14 cellular contexts compared by ENCODE assay signal in the genomic region with DNA sequence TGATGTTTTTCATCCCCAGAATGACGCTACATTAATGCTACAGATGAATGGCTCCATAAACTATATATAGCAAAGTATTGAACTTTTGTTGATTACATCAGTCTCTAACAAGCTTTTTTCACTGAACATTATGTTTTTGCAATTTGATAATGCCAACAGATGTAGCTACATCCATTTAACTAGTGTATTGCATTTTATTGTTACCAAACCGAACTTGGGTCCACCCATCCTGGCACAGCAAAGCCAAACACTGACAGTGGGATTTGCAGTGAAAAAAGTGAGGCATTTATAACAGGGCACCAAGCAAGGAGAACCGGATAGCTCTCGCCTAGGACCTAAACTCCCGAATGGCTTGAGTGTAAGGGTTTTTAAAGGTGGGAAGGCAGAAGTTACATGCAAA.
DNase-seq lines count a peak whose midpoint lies in the region; TF ChIP-seq lines count a peak whose summit lies in the region.
"Had no signal": no experiment of that assay in that cellular context is flagged by ENCODE, and none has a peak within 500 bp of the region (broad histone marks: within the 10 kb centered on the region; RNA-seq: fewer than 3 reads in every experiment).

No MANE protein-coding gene starts in this region.

- H3K36me3 ChIP-seq in breast epithelium, result no peaks in the 10 kb centered on the region
- no peaks in the 10 kb centered on the region for H3K36me3 ChIP-seq in PC-9 (ENCODE audit: low read depth)
- no peaks in the 10 kb centered on the region for H3K36me3 ChIP-seq in liver (ENCODE audit: control insufficient read depth in 4 of 4, insufficient read depth in 3 of 4, low read depth in 1 of 4, low read length in 3 of 4)

- H3K27me3 Mint-ChIP-seq in MCF 10A (ENCODE audit: insufficient read depth, unreplicated experiment), result no peaks in the 10 kb centered on the region

- no peaks in the 10 kb centered on the region for H3K9me3 Mint-ChIP-seq in MCF 10A (ENCODE audit: unreplicated experiment)

- no peak for TF ChIP-seq CTCF in MCF 10A (IDR thresholded peaks at IDR 0.05; ENCODE audit: unreplicated experiment)
- no peak for TF ChIP-seq CTCF in breast epithelium (IDR thresholded peaks at IDR 0.05)
- TF ChIP-seq CTCF in PC-9 (conservative IDR thresholded peaks at IDR 0.05), result no peak
- no peak for TF ChIP-seq CTCF in liver (IDR thresholded peaks at IDR 0.05; ENCODE audit: low read depth, low read length, missing input control)

- peaks cover 46% of the 10 kb centered on the region for H3F3A ChIP-seq in PC-9 (ENCODE audit: insufficient read depth, low read depth)

- H3K9ac ChIP-seq in liver (ENCODE audit: low read depth in 1 of 2, low read length in 2 of 2), result no peak overlapping the region

- H2AFZ ChIP-seq in PC-9, result no peak overlapping the region

- H4K20me1 ChIP-seq in PC-9 (ENCODE audit: insufficient read depth), result no peaks in the 10 kb centered on the region

- H3K36me3 Mint-ChIP-seq in MCF 10A (ENCODE audit: insufficient read depth, unreplicated experiment), result no peaks in the 10 kb centered on the region

- BruUV-seq in MCF 10A (replicated peaks; lab: Mats Ljungman, UMichigan), result no TSS peak
- BruUV-seq in PC-9 (replicated peaks; lab: Mats Ljungman, UMichigan), result no TSS peak

- H3K4me1 Mint-ChIP-seq in MCF 10A (ENCODE audit: insufficient read depth, unreplicated experiment), result peaks cover 19% of the 10 kb centered on the region

- H3K9me3 ChIP-seq in breast epithelium, result no peaks in the 10 kb centered on the region
- H3K9me3 ChIP-seq in PC-9 (ENCODE audit: insufficient read depth, low read depth), result no peaks in the 10 kb centered on the region
- H3K9me3 ChIP-seq in liver (ENCODE audit: control insufficient read depth in 4 of 4, low read length in 3 of 4), result no peaks in the 10 kb centered on the region

- H3K79me2 ChIP-seq in PC-9 (ENCODE audit: low read depth), result no peaks in the 10 kb centered on the region

- H3K4me3 ChIP-seq in breast epithelium (no peak overlapping the region), PC-9 (no peak overlapping the region), liver (ENCODE audit: low read depth in 1 of 3, low read length in 3 of 3) (no peak overlapping the region)

- H3K27ac ChIP-seq in breast epithelium, result no peak overlapping the region
- peak overlapping the region; percentile 95 for H3K27ac ChIP-seq in PC-9
- H3K27ac ChIP-seq in liver (ENCODE audit: low read depth in 1 of 2, low read length in 2 of 2), result peak overlapping the region; percentile 62 to 84

- intact Hi-C loops in MCF 10A (cut with micrococcal nuclease) (no loop called here), breast epithelium (cut with DNase I; ENCODE audit: low total_unique reads) (no loop called here), PC-9 (cut with micrococcal nuclease; ENCODE audit: unreplicated experiment) (no loop called here), posterior vena cava (cut with DNase I) (no loop called here), head of caudate nucleus (cut with DNase I) (no loop called here)

- no peak for TF ChIP-seq RAD21 in liver (IDR thresholded peaks at IDR 0.05)

- H3K27me3 ChIP-seq in breast epithelium (no peaks in the 10 kb centered on the region), PC-9 (ENCODE audit: insufficient read depth, low read depth) (no peaks in the 10 kb centered on the region), liver (ENCODE audit: control insufficient read depth in 4 of 4, insufficient read depth in 4 of 4, low read length in 3 of 4) (no peaks in the 10 kb centered on the region)

- TF ChIP-seq POLR2A in breast epithelium (IDR thresholded peaks at IDR 0.05) (no peak), erythroblast (IDR thresholded peaks at IDR 0.05; ENCODE audit: low read length) (no peak)

- DNase-seq in MCF 10A (ENCODE audit: unreplicated experiment) (no peak), breast epithelium (ENCODE audit: low spot score in 2 of 2) (no peak), PC-9 (no peak), NCI-H146 treated with DMSO at 0.1 percent for 48 hours (lab: John Stamatoyannopoulos, UW; ENCODE audit: unreplicated experiment) (no peak), posterior vena cava (ENCODE audit: low spot score) (no peak), erythroblast (lab: John Stamatoyannopoulos, UW) (no peak), head of caudate nucleus (no peak)
- DNase-seq: DMS79, HCEC 1CT, NCI-H1436 treated with DMSO at 0.1 percent for 48 hours, NCI-H446 treated with DMSO at 0.1 percent for 48 hours, NCI-H82, SHP77 treated with DMSO at 0.1 percent for 48 hours had no signal

- H3K4me2 ChIP-seq in PC-9, result peak overlapping the region; percentile 71

- POLR2A ChIA-PET in MCF 10A (lab: Yijun Ruan, JAX) (interaction anchor here (1.0 to 5.8 kb wide), 5 partner anchors 8 to 191 kb away, joined by 3 to 85 read pairs (median 3); no protein-coding TSS in a partner anchor), PC-9 (lab: Charles Lee; ENCODE audit: unreplicated experiment) (no interaction called here)

- no peaks in the 10 kb centered on the region for H3K4me1 ChIP-seq in breast epithelium
- peaks cover 59% of the 10 kb centered on the region for H3K4me1 ChIP-seq in PC-9 (replicated peaks; ENCODE audit: insufficient read depth)
- peaks cover 4 to 22% (median 7%) of the 10 kb centered on the region in 4 donors for H3K4me1 ChIP-seq in liver (ENCODE audit: control insufficient read depth in 4 of 4, insufficient read depth in 4 of 4, low read length in 3 of 4)

- peak overlapping the region; percentile 69 for H3K27ac Mint-ChIP-seq in MCF 10A (ENCODE audit: low read depth, unreplicated experiment)

- WGBS in liver, result 86% methylated on average over 5 of the region's 5 CpGs

- H3K4me3 Mint-ChIP-seq in MCF 10A (ENCODE audit: unreplicated experiment), result no peak overlapping the region

- CTCF ChIA-PET in MCF 10A (lab: Yijun Ruan, JAX), result interaction anchor here (1.0 kb wide), 3 partner anchors 18 to 428 kb away, joined by 3 to 4 read pairs (median 3); no protein-coding TSS in a partner anchor
- CTCF ChIA-PET in PC-9 (lab: Charles Lee), result interaction anchor here (2.0 kb wide), 1 partner anchor 20 kb away, joined by 7 read pairs; no protein-coding TSS in a partner anchor

- H3K9me2 ChIP-seq in PC-9 (ENCODE audit: insufficient read depth), result no peaks in the 10 kb centered on the region; the same call in 1 of the 2 replicates

TF ChIP-seq in liver, 16 proteins besides CTCF, POLR2A, EP300 and RAD21:
- TF ChIP-seq, protein P1, sequence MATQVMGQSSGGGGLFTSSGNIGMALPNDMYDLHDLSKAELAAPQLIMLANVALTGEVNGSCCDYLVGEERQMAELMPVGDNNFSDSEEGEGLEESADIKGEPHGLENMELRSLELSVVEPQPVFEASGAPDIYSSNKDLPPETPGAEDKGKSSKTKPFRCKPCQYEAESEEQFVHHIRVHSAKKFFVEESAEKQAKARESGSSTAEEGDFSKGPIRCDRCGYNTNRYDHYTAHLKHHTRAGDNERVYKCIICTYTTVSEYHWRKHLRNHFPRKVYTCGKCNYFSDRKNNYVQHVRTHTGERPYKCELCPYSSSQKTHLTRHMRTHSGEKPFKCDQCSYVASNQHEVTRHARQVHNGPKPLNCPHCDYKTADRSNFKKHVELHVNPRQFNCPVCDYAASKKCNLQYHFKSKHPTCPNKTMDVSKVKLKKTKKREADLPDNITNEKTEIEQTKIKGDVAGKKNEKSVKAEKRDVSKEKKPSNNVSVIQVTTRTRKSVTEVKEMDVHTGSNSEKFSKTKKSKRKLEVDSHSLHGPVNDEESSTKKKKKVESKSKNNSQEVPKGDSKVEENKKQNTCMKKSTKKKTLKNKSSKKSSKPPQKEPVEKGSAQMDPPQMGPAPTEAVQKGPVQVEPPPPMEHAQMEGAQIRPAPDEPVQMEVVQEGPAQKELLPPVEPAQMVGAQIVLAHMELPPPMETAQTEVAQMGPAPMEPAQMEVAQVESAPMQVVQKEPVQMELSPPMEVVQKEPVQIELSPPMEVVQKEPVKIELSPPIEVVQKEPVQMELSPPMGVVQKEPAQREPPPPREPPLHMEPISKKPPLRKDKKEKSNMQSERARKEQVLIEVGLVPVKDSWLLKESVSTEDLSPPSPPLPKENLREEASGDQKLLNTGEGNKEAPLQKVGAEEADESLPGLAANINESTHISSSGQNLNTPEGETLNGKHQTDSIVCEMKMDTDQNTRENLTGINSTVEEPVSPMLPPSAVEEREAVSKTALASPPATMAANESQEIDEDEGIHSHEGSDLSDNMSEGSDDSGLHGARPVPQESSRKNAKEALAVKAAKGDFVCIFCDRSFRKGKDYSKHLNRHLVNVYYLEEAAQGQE (IDR thresholded peaks at IDR 0.05), result no peak
- TF ChIP-seq HNF4G (IDR thresholded peaks at IDR 0.05), result no peak
- TF ChIP-seq, protein P2, sequence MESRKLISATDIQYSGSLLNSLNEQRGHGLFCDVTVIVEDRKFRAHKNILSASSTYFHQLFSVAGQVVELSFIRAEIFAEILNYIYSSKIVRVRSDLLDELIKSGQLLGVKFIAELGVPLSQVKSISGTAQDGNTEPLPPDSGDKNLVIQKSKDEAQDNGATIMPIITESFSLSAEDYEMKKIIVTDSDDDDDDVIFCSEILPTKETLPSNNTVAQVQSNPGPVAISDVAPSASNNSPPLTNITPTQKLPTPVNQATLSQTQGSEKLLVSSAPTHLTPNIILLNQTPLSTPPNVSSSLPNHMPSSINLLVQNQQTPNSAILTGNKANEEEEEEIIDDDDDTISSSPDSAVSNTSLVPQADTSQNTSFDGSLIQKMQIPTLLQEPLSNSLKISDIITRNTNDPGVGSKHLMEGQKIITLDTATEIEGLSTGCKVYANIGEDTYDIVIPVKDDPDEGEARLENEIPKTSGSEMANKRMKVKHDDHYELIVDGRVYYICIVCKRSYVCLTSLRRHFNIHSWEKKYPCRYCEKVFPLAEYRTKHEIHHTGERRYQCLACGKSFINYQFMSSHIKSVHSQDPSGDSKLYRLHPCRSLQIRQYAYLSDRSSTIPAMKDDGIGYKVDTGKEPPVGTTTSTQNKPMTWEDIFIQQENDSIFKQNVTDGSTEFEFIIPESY (IDR thresholded peaks at IDR 0.05), result no peak
- TF ChIP-seq, protein P3, sequence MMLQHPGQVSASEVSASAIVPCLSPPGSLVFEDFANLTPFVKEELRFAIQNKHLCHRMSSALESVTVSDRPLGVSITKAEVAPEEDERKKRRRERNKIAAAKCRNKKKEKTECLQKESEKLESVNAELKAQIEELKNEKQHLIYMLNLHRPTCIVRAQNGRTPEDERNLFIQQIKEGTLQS (IDR thresholded peaks at IDR 0.05), result no peak
- TF ChIP-seq RXRA (IDR thresholded peaks at IDR 0.05), result no peak
- TF ChIP-seq JUND (IDR thresholded peaks at IDR 0.05), result no peak
- no peak for TF ChIP-seq GABPA (IDR thresholded peaks at IDR 0.05 in 1 of 2, conservative IDR thresholded peaks at IDR 0.05 in 1 of 2)
- TF ChIP-seq, protein P4, sequence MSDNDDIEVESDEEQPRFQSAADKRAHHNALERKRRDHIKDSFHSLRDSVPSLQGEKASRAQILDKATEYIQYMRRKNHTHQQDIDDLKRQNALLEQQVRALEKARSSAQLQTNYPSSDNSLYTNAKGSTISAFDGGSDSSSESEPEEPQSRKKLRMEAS (IDR thresholded peaks at IDR 0.05), result no peak
- no peak for TF ChIP-seq TAF1 (conservative IDR thresholded peaks at IDR 0.05)
- TF ChIP-seq NR2F2 (IDR thresholded peaks at IDR 0.05), result no peak
- TF ChIP-seq EGR1 (IDR thresholded peaks at IDR 0.05; ENCODE audit: low read depth in 2 of 2), result no peak
- no peak for TF ChIP-seq HNF4A (conservative IDR thresholded peaks at IDR 0.05)
TF ChIP-seq in liver: peak in this region for 0.

Comparison
In these comparisons a context has a peak if more than half of its experiments do, and no peak if none do; other contexts are left out.
1. H3K27ac ChIP-seq: peak in PC-9 (single experiment) and liver (2 of 2); none in breast epithelium (0 of 2).